ENCODE assay signal across 10 cellular contexts in genomic region chr2:200702646-200703118, GRCh38.
DNase-seq lines count a peak whose midpoint lies in the region; ATAC-seq and TF ChIP-seq lines count a peak whose summit lies in the region.
"Had no signal": no experiment of that assay in that cellular context is flagged by ENCODE, and none has a peak within 500 bp of the region (broad histone marks: within the 10 kb centered on the region; RNA-seq: fewer than 3 reads in every experiment).

No MANE protein-coding gene starts in this region.

- H3K27ac ChIP-seq in tibial artery = no peak overlapping the region

- ATAC-seq in esophagus mucosa = no peak
- ATAC-seq in GM21526 (IDR thresholded peaks at IDR 0.05; ENCODE audit: low FRiP score, unreplicated experiment) = no peak

- H3K36me3 ChIP-seq in tibial artery = no peaks in the 10 kb centered on the region

- no peak for TF ChIP-seq CTCF in tibial artery (IDR thresholded peaks at IDR 0.05)

- H3K9me3 ChIP-seq in tibial artery = no peaks in the 10 kb centered on the region

- no peak overlapping the region for H3K4me3 ChIP-seq in tibial artery
- H3K4me3 ChIP-seq: smooth muscle cell had no signal

- intact Hi-C loops in tibial artery (cut with DNase I; ENCODE audit: low total_unique reads) = no loop called here

- no peaks in the 10 kb centered on the region for H3K4me1 ChIP-seq in tibial artery

- H3K27me3 ChIP-seq in tibial artery = peaks cover 0 to 9% of the 10 kb centered on the region in 2 donors

- DNase-seq in NAMALWA (ENCODE audit: low spot score) = peak; percentile 31
- DNase-seq in activated CD4-positive, alpha-beta T cell treated with anti-CD3 and anti-CD28 coated beads, Interleukin-2, amount 50 U/mL, for 1 hour = peak; percentile 19
- DNase-seq in central memory CD4-positive, alpha-beta T cell = peak; percentile 21
- peak; percentile 50 to 65 (median 50) for DNase-seq in stimulated activated CD4-positive, alpha-beta T cell treated with anti-CD3 and anti-CD28 coated beads, TNF-alpha, amount 100 ng/mL, for 24 hours (ENCODE audit: low read depth in 3 of 3)
- no peak for DNase-seq in tibial artery
- no peak for DNase-seq in SK-N-DZ (ENCODE audit: low spot score)
- DNase-seq: DND-41 had no signal

Comparison
In these comparisons a context has a peak if more than half of its experiments do, and no peak if none do; other contexts are left out.
1. DNase-seq: peak in NAMALWA (single experiment), activated CD4-positive, alpha-beta T cell treated with anti-CD3 and anti-CD28 coated beads, Interleukin-2, amount 50 U/mL, for 1 hour (single experiment), central memory CD4-positive, alpha-beta T cell (single experiment) and stimulated activated CD4-positive, alpha-beta T cell treated with anti-CD3 and anti-CD28 coated beads, TNF-alpha, amount 100 ng/mL, for 24 hours (3 of 3); none in tibial artery (0 of 2) and SK-N-DZ (single experiment).